In genomic region chr18:41486581-41486980, GRCh38 we compare ENCODE assay signal across 23 cellular contexts.
"Had no signal": no experiment of that assay in that cellular context is flagged by ENCODE, and none has a peak within 500 bp of the region (broad histone marks: within the 10 kb centered on the region; RNA-seq: fewer than 3 reads in every experiment).

No MANE protein-coding gene starts in this region.

- H3K27me3 ChIP-seq: body of pancreas had no signal

- H3K27ac Mint-ChIP-seq: activated B cell treated with CpG ODN at 0.5 μM for 24 hours; activated CD8-positive, alpha-beta T cell treated with anti-CD3 and anti-CD28 coated beads for 36 hours; activated naive CD8-positive, alpha-beta T cell; activated T-helper 17 cell treated with anti-CD3 and anti-CD28 coated beads, Interleukin-2, amount 50 U/mL, for 72 hours had no signal

- H3K27me3 Mint-ChIP-seq: activated B cell treated with CpG ODN at 0.5 μM for 24 hours; activated CD8-positive, alpha-beta T cell treated with anti-CD3 and anti-CD28 coated beads for 36 hours; activated naive CD8-positive, alpha-beta T cell; activated T-helper 17 cell treated with anti-CD3 and anti-CD28 coated beads, Interleukin-2, amount 50 U/mL, for 72 hours had no signal

- H3K27ac ChIP-seq: body of pancreas, VCaP had no signal

- H3K9me3 ChIP-seq: body of pancreas had no signal

- DNase-seq: activated B cell treated with CpG ODN at 0.5 μM for 24 hours; activated CD4-positive, alpha-beta T cell treated with anti-CD3 and anti-CD28 coated beads for 48 hours; activated CD4-positive, alpha-beta T cell treated with anti-CD3 and anti-CD28 coated beads, Interleukin-2, amount 50 U/mL, for 1 hour; activated CD4-positive, alpha-beta T cell treated with anti-CD3 and anti-CD28 coated beads, Interleukin-2, amount 50 U/mL, for 48 hours; activated CD8-positive, alpha-beta memory T cell treated with anti-CD3 and anti-CD28 coated beads for 24 hours; activated CD8-positive, alpha-beta T cell treated with anti-CD3 and anti-CD28 coated beads for 36 hours; activated effector memory CD4-positive, alpha-beta T cell treated with Interleukin-2 at 50 U/mL for 16 hours; activated gamma-delta T cell treated with Interleukin-2 at 50 U/mL for 16 hours; activated naive CD4-positive, alpha-beta T cell treated with anti-CD3 and anti-CD28 coated beads, Interleukin-2, amount 50 U/mL, for 16 hours; activated naive CD4-positive, alpha-beta T cell treated with Interleukin-2 at 50 U/mL for 16 hours; activated T-cell treated with anti-CD3 and anti-CD28 coated beads, Interleukin-2, amount 50 U/mL, for 4 hours; amygdala; aorta; body of pancreas; caudate nucleus; effector CD8-positive, alpha-beta T cell; foreskin fibroblast; T-helper 2 cell had no signal

- H3K4me3 ChIP-seq: body of pancreas had no signal

- H3K9me3 Mint-ChIP-seq: activated B cell treated with CpG ODN at 0.5 μM for 24 hours had no signal

- H3K4me1 Mint-ChIP-seq: activated B cell treated with CpG ODN at 0.5 μM for 24 hours; activated T-helper 17 cell treated with anti-CD3 and anti-CD28 coated beads, Interleukin-2, amount 50 U/mL, for 72 hours had no signal

- H3K4me1 ChIP-seq: body of pancreas had no signal

- H3K36me3 Mint-ChIP-seq: activated naive CD8-positive, alpha-beta T cell had no signal

- FAIRE-seq: colon, TTC549 had no signal

- H3K4me3 Mint-ChIP-seq: activated B cell treated with CpG ODN at 0.5 μM for 24 hours; activated CD8-positive, alpha-beta T cell treated with anti-CD3 and anti-CD28 coated beads for 36 hours; activated naive CD8-positive, alpha-beta T cell; activated T-cell treated with anti-CD3 and anti-CD28 coated beads, Interleukin-2, amount 50 U/mL, for 4 hours; activated T-helper 17 cell treated with anti-CD3 and anti-CD28 coated beads, Interleukin-2, amount 50 U/mL, for 72 hours had no signal
